Comparison of ENCODE assay signal across 1 cellular context in the genomic region with DNA sequence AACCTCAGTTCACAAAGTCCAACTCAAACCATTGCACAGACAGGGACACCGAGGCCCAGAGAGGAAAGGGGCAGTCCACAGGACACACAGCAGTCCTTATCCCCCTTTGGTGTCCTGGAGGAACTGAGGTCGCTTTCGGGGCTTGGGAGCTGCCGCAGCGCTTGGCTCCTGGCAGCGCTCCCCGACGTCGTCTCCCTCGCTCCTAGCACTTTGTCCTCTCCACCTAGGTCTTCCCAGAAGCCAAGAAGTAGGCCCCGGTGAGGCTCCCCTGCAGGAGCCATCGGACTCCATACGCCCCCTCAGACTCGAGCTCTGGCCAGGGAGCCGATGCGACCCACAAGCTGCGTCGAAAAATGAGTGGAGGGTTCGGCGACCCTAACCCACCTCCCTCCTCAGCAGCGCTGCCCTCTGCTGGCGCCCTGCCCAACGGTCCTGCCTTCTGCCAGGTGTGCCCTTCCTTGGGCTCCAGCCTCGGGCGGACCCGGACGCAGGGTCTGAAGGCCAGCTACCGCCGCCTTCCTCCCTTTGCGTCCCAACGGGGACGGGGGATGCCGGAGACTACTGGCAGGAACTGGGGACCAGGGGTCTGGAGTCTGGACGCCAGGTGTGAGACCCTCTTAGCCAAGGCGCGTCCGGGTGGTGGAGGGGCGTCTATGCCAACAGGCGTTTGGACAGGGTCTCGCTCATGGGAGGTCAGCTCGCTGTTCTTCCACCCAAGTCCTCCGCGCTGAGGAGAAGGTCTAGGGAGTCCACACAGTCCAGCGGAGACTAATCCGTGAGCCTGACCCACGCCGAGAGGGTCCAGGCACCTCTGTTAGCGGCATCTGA.
TF ChIP-seq lines count a peak whose summit lies in the region.

No MANE protein-coding gene starts in this region.

TF ChIP-seq in HEK293, 187 proteins besides CTCF, POLR2A, EP300 and RAD21 (continued from another document):
- TF ChIP-seq ZNF391 (tag by site-specific recombination; IDR thresholded peaks at IDR 0.05; ENCODE audit: borderline replicate concordance, low read depth) (no peak), YY2 (tag by site-specific recombination; IDR thresholded peaks at IDR 0.05) (no peak), ZNF174 (tag by site-specific recombination; IDR thresholded peaks at IDR 0.05) (no peak), ZNF776 (tag by site-specific recombination; IDR thresholded peaks at IDR 0.05; ENCODE audit: borderline replicate concordance) (no peak)
